11 cellular contexts compared by ENCODE assay signal in genomic region chr2:101762451-101763171, GRCh38.
A peak's percentile ranks its signal among the peaks of the same experiment; 100 is the strongest.
DNase-seq lines count a peak whose midpoint lies in the region; ATAC-seq, FAIRE-seq and TF ChIP-seq lines count a peak whose summit lies in the region.
"Had no signal": no experiment of that assay in that cellular context is flagged by ENCODE, and none has a peak within 500 bp of the region (broad histone marks: within the 10 kb centered on the region; RNA-seq: fewer than 3 reads in every experiment).

No MANE protein-coding gene starts in this region.

- no peaks in the 10 kb centered on the region for H3K9me3 ChIP-seq in IMR-90 (ENCODE audit: control insufficient read depth, insufficient read depth, low read length)
- H3K9me3 ChIP-seq in mammary epithelial cell (replicated peaks; ENCODE audit: insufficient read depth, low read length): no peaks in the 10 kb centered on the region
- no peaks in the 10 kb centered on the region for H3K9me3 ChIP-seq in HepG2 (ENCODE audit: low read length)
- H3K9me3 ChIP-seq in subcutaneous abdominal adipose tissue (ENCODE audit: control insufficient read depth in 5 of 5, low read length in 5 of 5): no peaks in the 10 kb centered on the region

- H2AK5ac ChIP-seq in IMR-90 (ENCODE audit: low read depth, low read length): peak overlapping the region; percentile 57; the same call in 1 of the 2 replicates

- TF ChIP-seq EP300 in HepG2 (IDR thresholded peaks at IDR 0.05; ENCODE audit: low read depth in 2 of 2, low read length in 2 of 2) (no peak), HepG2 (CRISPR knock-in tag; IDR thresholded peaks at IDR 0.05; ENCODE audit: borderline replicate concordance) (no peak)

- H3K9me1 ChIP-seq in IMR-90 (ENCODE audit: insufficient read depth, low read length): peaks cover 24% of the 10 kb centered on the region

- H3K4me3 ChIP-seq in IMR-90 (ENCODE audit: insufficient read depth, low read depth, low read length) (no peak overlapping the region), mammary epithelial cell (replicated peaks in 1 of 3; ENCODE audit: insufficient read depth in 1 of 3, low read depth in 2 of 3, low read length in 3 of 3) (no peak overlapping the region), HepG2 (replicated peaks in 1 of 3; ENCODE audit: insufficient read depth in 1 of 3, low read depth in 2 of 3, low read length in 3 of 3) (peak overlapping the region in 1 of 3 experiments; percentile 11; a peak in 1 of 6 replicates), subcutaneous abdominal adipose tissue (ENCODE audit: low read depth in 1 of 5, low read length in 5 of 5) (no peak overlapping the region)

- peak overlapping the region; percentile 5; the same call in 1 of the 2 replicates for H3K18ac ChIP-seq in IMR-90 (ENCODE audit: low read depth, low read length)

- H3K56ac ChIP-seq in IMR-90 (ENCODE audit: extremely low read depth, insufficient read depth, low read length): 0 out of 2 replicates have a peak overlapping the region, but pooled peaks have one; percentile 17

- H3K36me3 ChIP-seq in IMR-90 (ENCODE audit: control insufficient read depth, insufficient read depth, low read length) (no peaks in the 10 kb centered on the region), mammary epithelial cell (ENCODE audit: insufficient read depth, low read length) (no peaks in the 10 kb centered on the region), HepG2 (replicated peaks in 1 of 2; ENCODE audit: control insufficient read depth in 1 of 2, insufficient read depth in 2 of 2, low read length in 2 of 2) (0 out of 5 replicates have a peak, but pooled peaks cover 0 to 1% of the 10 kb centered on the region in 2 experiments), subcutaneous abdominal adipose tissue (ENCODE audit: control insufficient read depth in 5 of 5, insufficient read depth in 5 of 5, low read length in 5 of 5) (no peaks in the 10 kb centered on the region)

- ATAC-seq in IMR-90 (ENCODE audit: low read depth) (no peak), HepG2 (peak; percentile 23), HG02973 (IDR thresholded peaks at IDR 0.05; ENCODE audit: unreplicated experiment) (no peak)

- dilution Hi-C loops in IMR-90 (cut with HindIII; ENCODE audit: low sequenced_read_pairs, unreplicated experiment) (no loop called here), mammary epithelial cell (cut with HindIII; ENCODE audit: low sequenced_read_pairs) (no loop called here)

- H4K20me1 ChIP-seq in IMR-90 (ENCODE audit: insufficient read depth, low read length) (peaks cover 58% of the 10 kb centered on the region), mammary epithelial cell (ENCODE audit: insufficient read depth, low read length) (no peaks in the 10 kb centered on the region), HepG2 (ENCODE audit: insufficient read depth, low read length) (peaks cover 56% of the 10 kb centered on the region)

- H2BK120ac ChIP-seq in IMR-90 (ENCODE audit: low read depth, low read length): no peak overlapping the region; the same call in 1 of the 2 replicates

- no peak for TF ChIP-seq CTCF in IMR-90 (conservative IDR thresholded peaks at IDR 0.05; ENCODE audit: low read depth, low read length)
- TF ChIP-seq CTCF in mammary epithelial cell (conservative IDR thresholded peaks at IDR 0.05 in 1 of 2, IDR thresholded peaks at IDR 0.05 in 1 of 2; ENCODE audit: extremely low read depth in 1 of 2, insufficient read depth in 1 of 2, low read depth in 1 of 2, low read length in 2 of 2): no peak
- TF ChIP-seq CTCF in HepG2 (CRISPR knock-in tag; IDR thresholded peaks at IDR 0.05): no peak
- TF ChIP-seq CTCF in GM20000 (IDR thresholded peaks at IDR 0.05; ENCODE audit: extremely low read depth, missing control alignments): no peak

- TF ChIP-seq RAD21 in IMR-90 (IDR thresholded peaks at IDR 0.05; ENCODE audit: low read length) (no peak), HepG2 (CRISPR knock-in tag; IDR thresholded peaks at IDR 0.05) (no peak)

- peaks cover 94% of the 10 kb centered on the region for H3K79me2 ChIP-seq in mammary epithelial cell (ENCODE audit: insufficient read depth, low read length)
- H3K79me2 ChIP-seq in HepG2 (ENCODE audit: insufficient read depth, low read length): peaks cover 92% of the 10 kb centered on the region

- no peak overlapping the region for H2BK20ac ChIP-seq in IMR-90 (ENCODE audit: low read depth, low read length)

- no TSS peak for BruUV-seq in IMR-90 (replicated peaks; lab: Mats Ljungman, UMichigan)
- no TSS peak for BruUV-seq in mammary epithelial cell (replicated peaks; lab: Mats Ljungman, UMichigan)
- no TSS peak for BruUV-seq in HepG2 (replicated peaks; lab: Mats Ljungman, UMichigan)

- TF ChIP-seq POLR2A in IMR-90 (IDR thresholded peaks at IDR 0.05; ENCODE audit: low read depth, low read length) (no peak), HepG2 (IDR thresholded peaks at IDR 0.05; ENCODE audit: insufficient read depth in 1 of 2, low read depth in 2 of 2, low read length in 2 of 2) (0 out of 4 replicates have a peak, but pooled peaks of 1 of the 2 experiments have one; percentile 3)

- no CpG with 5 or more reads among the region's 4 CpGs for WGBS in IMR-90 (ENCODE audit: extremely low coverage in 2 of 2, insufficient read length in 1 of 2), 2 experiments
- 48% methylated on average over 4 of the region's 4 CpGs for WGBS in mammary epithelial cell (ENCODE audit: low coverage, missing lambda C conversion rate)
- WGBS in HepG2 (ENCODE audit: low lambda C conversion rate): 53% methylated on average over 4 of the region's 4 CpGs

- H4K5ac ChIP-seq in IMR-90 (ENCODE audit: low read depth, low read length): no peak overlapping the region

- H3K4me2 ChIP-seq in IMR-90 (ENCODE audit: low read depth, low read length) (0 out of 2 replicates have a peak overlapping the region, but pooled peaks have one; percentile 11), mammary epithelial cell (ENCODE audit: insufficient read depth, low read depth, low read length) (peak overlapping the region; percentile 28), HepG2 (ENCODE audit: low read depth, low read length) (peak overlapping the region; percentile 43)

- H3K14ac ChIP-seq in IMR-90 (replicated peaks; ENCODE audit: low read depth, low read length): peak overlapping the region; percentile 57; the same call in 1 of the 2 replicates

- no peak for FAIRE-seq in HepG2 (lab: Jason Lieb, UNC)
- FAIRE-seq: colon, small intestine had no signal

- H3K23ac ChIP-seq in IMR-90 (ENCODE audit: low read depth, low read length): peak overlapping the region; percentile 88

- H2BK15ac ChIP-seq in IMR-90 (ENCODE audit: low read depth, low read length): no peak overlapping the region

- H4K8ac ChIP-seq in IMR-90 (ENCODE audit: low read depth in 2 of 2, low read length in 2 of 2): peak overlapping the region in 1 of 2 experiments; percentile 21; a peak in 2 of 4 replicates

- intact Hi-C loops in IMR-90 (cut with micrococcal nuclease): no loop called here
- intact Hi-C loops in mammary epithelial cell (cut with micrococcal nuclease): loop anchor here (5.0 kb wide), 1 partner anchor 345 kb away; no protein-coding TSS in a partner anchor
- intact Hi-C loops in HepG2 (cut with micrococcal nuclease; ENCODE audit: unreplicated experiment): loop anchor here (1.0 to 5.0 kb wide), 2 partner anchors 196 to 245 kb away; no protein-coding TSS in a partner anchor
- intact Hi-C loops in posterior vena cava (cut with DNase I): no loop called here

- H3K4me1 ChIP-seq in IMR-90 (ENCODE audit: control insufficient read depth, insufficient read depth, low read length): peaks cover 32% of the 10 kb centered on the region
- H3K4me1 ChIP-seq in mammary epithelial cell (ENCODE audit: insufficient read depth, low read length): peaks cover 51% of the 10 kb centered on the region
- H3K4me1 ChIP-seq in HepG2 (ENCODE audit: insufficient read depth, low read length): peaks cover 87% of the 10 kb centered on the region
- peaks cover 5 to 68% (median 56%) of the 10 kb centered on the region in 5 donors for H3K4me1 ChIP-seq in subcutaneous abdominal adipose tissue (ENCODE audit: control insufficient read depth in 5 of 5, insufficient read depth in 5 of 5, low read length in 5 of 5)

- no peak overlapping the region for H3K9ac ChIP-seq in IMR-90 (ENCODE audit: low read depth, low read length)
- no peak overlapping the region for H3K9ac ChIP-seq in mammary epithelial cell (ENCODE audit: insufficient read depth, low read length)
- 0 out of 2 replicates have a peak overlapping the region, but pooled peaks have one; percentile 6 for H3K9ac ChIP-seq in HepG2 (ENCODE audit: insufficient read depth, low read depth, low read length)
- peak overlapping the region in 1 of 5 donors; percentile 19 for H3K9ac ChIP-seq in subcutaneous abdominal adipose tissue (ENCODE audit: low read length in 5 of 5)

- in situ Hi-C loops in IMR-90 (cut with MboI; ENCODE audit: low sequenced_read_pairs): no loop called here
- in situ Hi-C loops in mammary epithelial cell (cut with MboI; ENCODE audit: low sequenced_read_pairs in 2 of 2): no loop called here
- in situ Hi-C loops in HepG2 (cut with HindIII; ENCODE audit: extremely low pct_ligation_motif_present, low pct_unique_long_range_greater_than_20kb): no loop called here

- 0 out of 2 replicates have a peak overlapping the region, but pooled peaks have one; percentile 10 for H4K91ac ChIP-seq in IMR-90 (ENCODE audit: insufficient read depth, low read depth, low read length)

- peak overlapping the region; percentile 1 for H2BK5ac ChIP-seq in IMR-90 (ENCODE audit: low read depth, low read length, poor library complexity, severe bottlenecking)

- CTCF ChIA-PET in IMR-90 (lab: Yijun Ruan, JAX): interaction anchor here (1.0 to 1.3 kb wide), 2 partner anchors 8 to 69 kb away, joined by 3 read pairs; no protein-coding TSS in a partner anchor
- CTCF ChIA-PET in mammary epithelial cell (lab: Charles Lee; ENCODE audit: low non-redundant PET): no interaction called here
- CTCF ChIA-PET in HepG2 (lab: Yijun Ruan, JAX; ENCODE audit: low intra/inter-chr PET ratio, low total read pairs): no interaction called here

- H3K27me3 ChIP-seq in IMR-90 (ENCODE audit: control insufficient read depth, insufficient read depth, low read length): no peaks in the 10 kb centered on the region
- no peaks in the 10 kb centered on the region for H3K27me3 ChIP-seq in mammary epithelial cell (ENCODE audit: insufficient read depth, low read length)
- H3K27me3 ChIP-seq in HepG2 (ENCODE audit: control insufficient read depth in 1 of 2, insufficient read depth in 2 of 2, low read length in 2 of 2): no peaks in the 10 kb centered on the region
- no peaks in the 10 kb centered on the region for H3K27me3 ChIP-seq in subcutaneous abdominal adipose tissue (ENCODE audit: control insufficient read depth in 5 of 5, insufficient read depth in 4 of 5, low read length in 5 of 5)

- POLR2A ChIA-PET in IMR-90 (lab: Charles Lee; ENCODE audit: unreplicated experiment): interaction anchor here (1.0 kb wide), 1 partner anchor 62 kb away, joined by 5 read pairs; no protein-coding TSS in a partner anchor
- POLR2A ChIA-PET in HepG2 (lab: Yijun Ruan, JAX): interaction anchor here (1.1 to 3.9 kb wide), 6 partner anchors 9 to 196 kb away, joined by 3 to 24 read pairs (median 7); partner anchors contain the start of gene MAP4K4

- peak overlapping the region; percentile 59 for H3K4ac ChIP-seq in IMR-90 (ENCODE audit: low read depth, low read length)

- H2AFZ ChIP-seq in IMR-90 (replicated peaks; ENCODE audit: low read length, poor library complexity) (no peak overlapping the region), mammary epithelial cell (ENCODE audit: low read depth, low read length) (no peak overlapping the region), HepG2 (ENCODE audit: low read length) (no peak overlapping the region)

- peaks cover 9 to 60% of the 10 kb centered on the region in 2 experiments for H3K79me1 ChIP-seq in IMR-90 (ENCODE audit: low read depth in 1 of 2, low read length in 2 of 2)

- H3K27ac ChIP-seq in IMR-90 (ENCODE audit: insufficient read depth, low read length) (peak overlapping the region; percentile 19; the same call in 1 of the 2 replicates), mammary epithelial cell (ENCODE audit: insufficient read depth, low read depth, low read length) (no peak overlapping the region), HepG2 (ENCODE audit: extremely low read length, insufficient read depth, low read length) (peak overlapping the region; percentile 44), subcutaneous abdominal adipose tissue (ENCODE audit: low read depth, low read length) (peak overlapping the region; percentile 47)

- DNase-seq in IMR-90 (no peak), mammary epithelial cell (no peak), HepG2 (ENCODE audit: low spot score) (no peak), GM20000 (ENCODE audit: low spot score) (no peak), posterior vena cava (ENCODE audit: low spot score) (no peak)
- no peak for DNase-seq in effector CD8-positive, alpha-beta T cell (lab: John Stamatoyannopoulos, UW)
- DNase-seq: NCI-H187 treated with DMSO at 0.1 percent for 48 hours, small intestine had no signal

- no peak overlapping the region for H2AK9ac ChIP-seq in IMR-90 (replicated peaks; ENCODE audit: low read depth, low read length, poor library complexity)

Comparison
In these comparisons a context has a peak if more than half of its experiments do, and no peak if none do; other contexts are left out.
1. intact Hi-C loops: an anchor here in mammary epithelial cell (5.0 kb wide) and HepG2 (1.0 to 5.0 kb wide); none called in IMR-90 and posterior vena cava.